In genomic region chr6:35258858-35259193, GRCh38 we compare ENCODE assay signal across 8 cellular contexts. TPM values are rescaled to one million over a fixed set of nuclear protein-coding genes. Genes with fewer than 3 reads are reported as not detected.
DNase-seq lines count a peak whose midpoint lies in the region; ATAC-seq and TF ChIP-seq lines count a peak whose summit lies in the region.

No MANE protein-coding gene starts in this region.

- peak overlapping the region; percentile 99 for H3K27ac Mint-ChIP-seq in mesothelial cell of epicardium

- H3K4me1 ChIP-seq in RWPE2 (ENCODE audit: insufficient read depth, poor library complexity, severe bottlenecking) (peaks cover 10% of the 10 kb centered on the region), thymus (ENCODE audit: control insufficient read depth, insufficient read depth, low read length) (peaks cover 10% of the 10 kb centered on the region)

- ATAC-seq in HG03064 (IDR thresholded peaks at IDR 0.05; ENCODE audit: low read depth, unreplicated experiment), result peak; percentile 12
- peak; percentile 46 for ATAC-seq in RWPE2 (ENCODE audit: low read depth)

- H3K36me3 Mint-ChIP-seq in mesothelial cell of epicardium, result no peaks in the 10 kb centered on the region

- H3K4me3 Mint-ChIP-seq in mesothelial cell of epicardium, result peak overlapping the region; percentile 95

- H3K4me1 Mint-ChIP-seq in mesothelial cell of epicardium, result peaks cover 30% of the 10 kb centered on the region

- H3K27ac ChIP-seq in RWPE2 (ENCODE audit: poor library complexity, severe bottlenecking), result peak overlapping the region; percentile 80
- H3K27ac ChIP-seq in thymus (ENCODE audit: low read depth), result peak overlapping the region; percentile 91

- DNase-seq in activated gamma-delta T cell treated with anti-CD3 and anti-CD28 coated beads, Interleukin-2, amount 50 U/mL, for 16 hours (ENCODE audit: low read depth), result peak; percentile 11
- DNase-seq in activated gamma-delta T cell (lab: John Stamatoyannopoulos, UW) (no peak), RWPE2 (ENCODE audit: low spot score) (no peak), dermis microvascular lymphatic vessel endothelial cell (ENCODE audit: low read depth in 2 of 2) (peak; percentile 18 to 60), mesothelial cell of epicardium (ENCODE audit: low spot score in 2 of 2, unreplicated experiment in 2 of 2) (peak in 1 of 2 experiments; percentile 42)
- DNase-seq in activated effector memory CD4-positive, alpha-beta T cell treated with anti-CD3 and anti-CD28 coated beads, Interleukin-2, amount 50 U/mL, for 16 hours, result no peak

- no peaks in the 10 kb centered on the region for H3K27me3 ChIP-seq in RWPE2 (ENCODE audit: insufficient read depth, poor library complexity, severe bottlenecking)
- H3K27me3 ChIP-seq in thymus (ENCODE audit: control insufficient read depth, insufficient read depth), result no peaks in the 10 kb centered on the region

- no peaks in the 10 kb centered on the region for H3K27me3 Mint-ChIP-seq in mesothelial cell of epicardium (ENCODE audit: low read depth)

- 1% methylated on average over 20 of the region's 20 CpGs for WGBS in thymus

- H3K36me3 ChIP-seq in RWPE2 (ENCODE audit: low read depth) (no peaks in the 10 kb centered on the region), thymus (ENCODE audit: control insufficient read depth, insufficient read depth) (no peaks in the 10 kb centered on the region)

- peak overlapping the region; percentile 86 for H3K4me3 ChIP-seq in RWPE2 (ENCODE audit: severe bottlenecking)
- peak overlapping the region; percentile 82 for H3K4me3 ChIP-seq in thymus (ENCODE audit: low read length)

- TF ChIP-seq CTCF in RWPE2 (IDR thresholded peaks at IDR 0.05; ENCODE audit: poor library complexity, severe bottlenecking) (no peak), mesothelial cell of epicardium (IDR thresholded peaks at IDR 0.05; ENCODE audit: unreplicated experiment) (no peak)

- H3K9me3 ChIP-seq in RWPE2 (ENCODE audit: severe bottlenecking), result no peaks in the 10 kb centered on the region
- no peaks in the 10 kb centered on the region for H3K9me3 ChIP-seq in thymus (ENCODE audit: control insufficient read depth)

- H3K9me3 Mint-ChIP-seq in mesothelial cell of epicardium, result no peaks in the 10 kb centered on the region

RNA-seq across cellular contexts. Expression of gene ZNF76, which starts 0.7 kb away (rescaled TPM):
- 15.7 and 23.9 TPM in 2 replicates for total RNA-seq in dermis microvascular lymphatic vessel endothelial cell
- 56.6 to 58.3 TPM (median 56.9 TPM) in 3 replicates for total RNA-seq in mesothelial cell of epicardium
- polyA plus RNA-seq in thymus, result 32.0 TPM

RNA-seq across cellular contexts. Expression of gene DEF6, which starts 38.8 kb away (rescaled TPM):
- total RNA-seq in dermis microvascular lymphatic vessel endothelial cell (0.51 and 0.63 TPM in 2 replicates), mesothelial cell of epicardium (9.3 to 11.3 TPM (median 9.7 TPM) in 3 replicates)
- polyA plus RNA-seq in thymus, result 148 TPM

RNA-seq across cellular contexts. Expression of gene SCUBE3, which starts 45.1 kb away (rescaled TPM):
- 0.26 and 0.76 TPM in 2 replicates for total RNA-seq in dermis microvascular lymphatic vessel endothelial cell
- 51.9 to 54.8 TPM (median 53.2 TPM) in 3 replicates for total RNA-seq in mesothelial cell of epicardium
- polyA plus RNA-seq in thymus, result 0.14 TPM

Comparison
In these comparisons a context has a peak if more than half of its experiments do, and no peak if none do; other contexts are left out.
1. DNase-seq: peak in activated gamma-delta T cell treated with anti-CD3 and anti-CD28 coated beads, Interleukin-2, amount 50 U/mL, for 16 hours (single experiment) and dermis microvascular lymphatic vessel endothelial cell (2 of 2); none in activated gamma-delta T cell (single experiment), RWPE2 (single experiment) and activated effector memory CD4-positive, alpha-beta T cell treated with anti-CD3 and anti-CD28 coated beads, Interleukin-2, amount 50 U/mL, for 16 hours (single experiment).
2. RNA of gene SCUBE3, which starts 45.1 kb away (total RNA-seq): 51.9 to 54.8 TPM in mesothelial cell of epicardium; 0.26 to 0.76 TPM in dermis microvascular lymphatic vessel endothelial cell; every median in the first group is over 10 times any median in the second.